ENCODE assay signal across 1 cellular context in genomic region chr14:80468331-80469122, GRCh38.
TF ChIP-seq lines count a peak whose summit lies in the region.

No MANE protein-coding gene starts in this region.

TF ChIP-seq in HepG2, 621 proteins besides CTCF, POLR2A, EP300 and RAD21 (continued from another document and continues in another):
- TF ChIP-seq GPBP1L1 (CRISPR knock-in tag; IDR thresholded peaks at IDR 0.05) (no peak), THAP8 (CRISPR knock-in tag; IDR thresholded peaks at IDR 0.05; ENCODE audit: borderline replicate concordance) (no peak), HMG20B (CRISPR knock-in tag; conservative IDR thresholded peaks at IDR 0.05) (peak; percentile 100), BRF2 (CRISPR knock-in tag; IDR thresholded peaks at IDR 0.05) (peak; percentile 96), KDM5A (IDR thresholded peaks at IDR 0.05; ENCODE audit: borderline replicate concordance, low read length) (no peak), PHF20 (CRISPR knock-in tag; IDR thresholded peaks at IDR 0.05) (no peak), ZNF121 (CRISPR knock-in tag; IDR thresholded peaks at IDR 0.05) (no peak), ZNF280B (CRISPR knock-in tag; IDR thresholded peaks at IDR 0.05; ENCODE audit: borderline replicate concordance) (no peak), RNF219 (CRISPR knock-in tag; IDR thresholded peaks at IDR 0.05) (0 out of 2 replicates have a peak, but pooled peaks have one; percentile 27), CENPT (CRISPR knock-in tag; IDR thresholded peaks at IDR 0.05; ENCODE audit: low read depth) (no peak), MLLT10 (CRISPR knock-in tag; IDR thresholded peaks at IDR 0.05) (no peak), ZNF724P (CRISPR knock-in tag; IDR thresholded peaks at IDR 0.05; ENCODE audit: borderline replicate concordance) (peak; percentile 81; the same call in 1 of the 2 replicates), ZSCAN30 (CRISPR knock-in tag; IDR thresholded peaks at IDR 0.05) (no peak), ZNF512B (CRISPR knock-in tag; IDR thresholded peaks at IDR 0.05; ENCODE audit: borderline replicate concordance) (peak; percentile 77; the same call in 1 of the 2 replicates), GTF2F1 (IDR thresholded peaks at IDR 0.05; ENCODE audit: low read length) (no peak), ZBTB33 (CRISPR knock-in tag; IDR thresholded peaks at IDR 0.05) (peak; percentile 26; the same call in 1 of the 2 replicates), ZNF749 (CRISPR knock-in tag; IDR thresholded peaks at IDR 0.05; ENCODE audit: borderline replicate concordance) (peak; percentile 60; the same call in 1 of the 2 replicates), HDAC1 (CRISPR knock-in tag; IDR thresholded peaks at IDR 0.05) (peak; percentile 97), ZNF136 (CRISPR knock-in tag; IDR thresholded peaks at IDR 0.05; ENCODE audit: low read depth) (no peak), RBAK (CRISPR knock-in tag; IDR thresholded peaks at IDR 0.05) (no peak), ZMYM3 (CRISPR knock-in tag; IDR thresholded peaks at IDR 0.05) (no peak), NPAS2 (CRISPR knock-in tag; IDR thresholded peaks at IDR 0.05; ENCODE audit: borderline replicate concordance) (no peak), SNAPC4 (CRISPR knock-in tag; IDR thresholded peaks at IDR 0.05) (no peak), ZBTB21 (CRISPR knock-in tag; IDR thresholded peaks at IDR 0.05) (0 out of 2 replicates have a peak, but pooled peaks have one; percentile 5), ZGPAT (CRISPR knock-in tag; IDR thresholded peaks at IDR 0.05) (peak; percentile 99), RFX3 (CRISPR knock-in tag; IDR thresholded peaks at IDR 0.05) (peak; percentile 39; the same call in 1 of the 2 replicates), NKX3-1 (CRISPR knock-in tag; IDR thresholded peaks at IDR 0.05) (peak; percentile 98), LBX2 (CRISPR knock-in tag; IDR thresholded peaks at IDR 0.05; ENCODE audit: borderline replicate concordance) (no peak), PHF21A (CRISPR knock-in tag; IDR thresholded peaks at IDR 0.05) (peak; percentile 71; the same call in 1 of the 2 replicates), NR0B2 (CRISPR knock-in tag; IDR thresholded peaks at IDR 0.05) (no peak), JDP2 (CRISPR knock-in tag; IDR thresholded peaks at IDR 0.05; ENCODE audit: borderline replicate concordance) (peak; percentile 41; the same call in 1 of the 2 replicates), ZNF224 (CRISPR knock-in tag; IDR thresholded peaks at IDR 0.05) (no peak), RNF2 (conservative IDR thresholded peaks at IDR 0.05; ENCODE audit: low read depth) (0 out of 2 replicates have a peak, but pooled peaks have one; percentile 90), GMEB1 (CRISPR knock-in tag; IDR thresholded peaks at IDR 0.05; ENCODE audit: borderline replicate concordance) (no peak; the same call in 1 of the 2 replicates), SRSF1 (optimal IDR thresholded peaks at IDR 0.05; ENCODE audit: low read depth, low read length) (no peak)
